In the genomic region with DNA sequence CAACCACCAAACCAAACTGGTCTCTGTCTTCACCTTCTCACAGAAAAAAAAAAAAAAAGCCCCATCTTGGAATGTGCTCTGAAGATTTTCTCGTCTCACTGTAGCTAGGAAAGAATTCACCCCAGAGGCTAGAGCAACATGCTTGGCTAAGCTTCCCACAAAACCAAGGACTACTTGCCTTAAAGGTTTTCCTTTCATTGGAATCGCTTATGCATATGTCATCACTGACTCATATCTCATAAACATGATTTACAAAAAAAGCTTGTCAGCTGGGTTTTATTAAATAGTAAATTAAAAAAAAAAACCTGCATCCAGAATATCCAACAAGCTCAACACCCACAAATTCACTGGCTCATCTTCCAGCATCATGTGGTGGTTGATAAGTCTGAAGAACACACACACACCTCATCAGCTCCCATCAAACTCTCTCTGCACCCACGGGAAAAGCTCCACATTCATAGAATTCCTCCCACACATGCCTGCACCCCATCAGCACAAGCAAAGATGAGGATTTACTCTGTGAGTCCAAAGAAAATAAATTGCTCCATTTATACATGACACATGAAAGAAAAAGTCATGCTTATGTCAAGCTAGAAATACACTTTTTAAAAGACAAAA, we compare ENCODE assay signal across 11 cellular contexts.
DNase-seq lines count a peak whose midpoint lies in the region; ATAC-seq, FAIRE-seq and TF ChIP-seq lines count a peak whose summit lies in the region.
"Had no signal": no experiment of that assay in that cellular context is flagged by ENCODE, and none has a peak within 500 bp of the region (broad histone marks: within the 10 kb centered on the region; RNA-seq: fewer than 3 reads in every experiment).

No MANE protein-coding gene starts in this region.

- H4K20me1 ChIP-seq in PC-9 (ENCODE audit: insufficient read depth), result no peaks in the 10 kb centered on the region

- ATAC-seq in HG02798 (IDR thresholded peaks at IDR 0.05; ENCODE audit: poor library complexity, unreplicated experiment), result no peak
- ATAC-seq: activated CD8-positive, alpha-beta T cell treated with anti-CD3 and anti-CD28 coated beads, Interleukin-2, amount 10 ng/mL, durations not matched to agents 7 days and 5 days; left lobe of liver had no signal

- H3K4me2 ChIP-seq in PC-9, result peak overlapping the region; percentile 37

- H3K4me3 Mint-ChIP-seq in Caco-2 (ENCODE audit: unreplicated experiment), result no peak overlapping the region
- H3K4me3 Mint-ChIP-seq: activated CD8-positive, alpha-beta T cell treated with anti-CD3 and anti-CD28 coated beads, Interleukin-2, amount 10 ng/mL, durations not matched to agents 7 days and 5 days had no signal

- DNase-seq in Caco-2 (no peak), PC-9 (peak; percentile 16 to 95), epithelial cell of esophagus (ENCODE audit: low read depth) (peak; percentile 86), non-pigmented ciliary epithelial cell (ENCODE audit: low read depth) (peak; percentile 95), GM19239 (ENCODE audit: insufficient read length, low spot score) (no peak), esophagus muscularis mucosa (ENCODE audit: extremely low spot score) (no peak), NCI-H774 (lab: John Stamatoyannopoulos, UW) (no peak)
- DNase-seq: activated CD8-positive, alpha-beta T cell treated with anti-CD3 and anti-CD28 coated beads, Interleukin-2, amount 10 ng/mL, durations not matched to agents 7 days and 5 days had no signal

- 28% methylated on average over 3 of the region's 3 CpGs for WGBS in esophagus muscularis mucosa

- TF ChIP-seq EP300 in esophagus muscularis mucosa (IDR thresholded peaks at IDR 0.05), result no peak

- no peaks in the 10 kb centered on the region for H3K36me3 Mint-ChIP-seq in Caco-2 (ENCODE audit: insufficient read depth, unreplicated experiment)

- H3K9me2 ChIP-seq in PC-9 (ENCODE audit: insufficient read depth), result no peaks in the 10 kb centered on the region

- TF ChIP-seq CTCF in Caco-2 (IDR thresholded peaks at IDR 0.05; ENCODE audit: insufficient read depth in 1 of 2, low read depth in 1 of 2, low read length in 1 of 2, severe bottlenecking in 1 of 2, unreplicated experiment in 1 of 2) (no peak), PC-9 (conservative IDR thresholded peaks at IDR 0.05) (no peak), epithelial cell of esophagus (IDR thresholded peaks at IDR 0.05; ENCODE audit: insufficient read depth, low read depth, low read length, missing control alignments) (no peak), esophagus muscularis mucosa (IDR thresholded peaks at IDR 0.05) (no peak)

- intact Hi-C loops in Caco-2 (cut with micrococcal nuclease; ENCODE audit: unreplicated experiment) (loop anchor here (5.0 kb wide), 2 partner anchors 77 to 183 kb away; a partner anchor contains a TSS), PC-9 (cut with micrococcal nuclease; ENCODE audit: unreplicated experiment) (no loop called here), esophagus muscularis mucosa (cut with DNase I) (no loop called here)

- TF ChIP-seq POLR2A in esophagus muscularis mucosa (IDR thresholded peaks at IDR 0.05; ENCODE audit: low read depth), result no peak

- BruUV-seq in Caco-2 (replicated peaks; lab: Mats Ljungman, UMichigan), result no TSS peak
- BruUV-seq in PC-9 (replicated peaks; lab: Mats Ljungman, UMichigan), result no TSS peak

- no peaks in the 10 kb centered on the region for H3K79me2 ChIP-seq in PC-9 (ENCODE audit: low read depth)

- peaks cover 7% of the 10 kb centered on the region for H3F3A ChIP-seq in PC-9 (ENCODE audit: insufficient read depth, low read depth)

- POLR2A ChIA-PET in Caco-2 (lab: Charles Lee) (no interaction called here), PC-9 (lab: Charles Lee; ENCODE audit: unreplicated experiment) (interaction anchor here (0.6 to 0.7 kb wide), 4 partner anchors 23 to 1226 kb away, joined by 3 to 17 read pairs (median 13); no protein-coding TSS in a partner anchor)

- H3K9me3 ChIP-seq in Caco-2 (no peaks in the 10 kb centered on the region), PC-9 (ENCODE audit: insufficient read depth, low read depth) (no peaks in the 10 kb centered on the region), esophagus muscularis mucosa (no peaks in the 10 kb centered on the region)

- H3K9me3 Mint-ChIP-seq in Caco-2 (ENCODE audit: unreplicated experiment), result peaks cover 12% of the 10 kb centered on the region

- H3K27me3 ChIP-seq in Caco-2 (replicated peaks; ENCODE audit: control insufficient read depth, insufficient read depth, low read length), result no peaks in the 10 kb centered on the region
- no peaks in the 10 kb centered on the region for H3K27me3 ChIP-seq in PC-9 (ENCODE audit: insufficient read depth, low read depth)
- H3K27me3 ChIP-seq in esophagus muscularis mucosa, result no peaks in the 10 kb centered on the region

- peak overlapping the region; percentile 33 for H3K27ac Mint-ChIP-seq in Caco-2 (ENCODE audit: unreplicated experiment)
- H3K27ac Mint-ChIP-seq: activated CD8-positive, alpha-beta T cell treated with anti-CD3 and anti-CD28 coated beads, Interleukin-2, amount 10 ng/mL, durations not matched to agents 7 days and 5 days had no signal

- CTCF ChIA-PET in Caco-2 (lab: Charles Lee) (no interaction called here), PC-9 (lab: Charles Lee) (interaction anchor here (0.6 to 0.9 kb wide), 3 partner anchors 22 to 1435 kb away, joined by 3 read pairs; no protein-coding TSS in a partner anchor)

- H2AFZ ChIP-seq in PC-9, result peak overlapping the region; percentile 61; the same call in 1 of the 2 replicates

- no peak for FAIRE-seq in GM19239 (lab: Jason Lieb, UNC)
- FAIRE-seq: G401.6 had no signal

- H3K27ac ChIP-seq in PC-9 (peak overlapping the region; percentile 47), esophagus muscularis mucosa (replicated peaks in 1 of 4) (no peak overlapping the region)

- no peaks in the 10 kb centered on the region for H3K36me3 ChIP-seq in Caco-2 (ENCODE audit: control insufficient read depth, insufficient read depth, low read length)
- no peaks in the 10 kb centered on the region for H3K36me3 ChIP-seq in PC-9 (ENCODE audit: low read depth)
- no peaks in the 10 kb centered on the region for H3K36me3 ChIP-seq in esophagus muscularis mucosa

- no peaks in the 10 kb centered on the region for H3K27me3 Mint-ChIP-seq in Caco-2 (ENCODE audit: insufficient read depth, unreplicated experiment)

- H3K4me1 ChIP-seq in Caco-2 (peaks cover 25% of the 10 kb centered on the region), PC-9 (replicated peaks; ENCODE audit: insufficient read depth) (peaks cover 29% of the 10 kb centered on the region), esophagus muscularis mucosa (peaks cover 5 to 27% (median 12%) of the 10 kb centered on the region in 4 donors)

- H3K4me1 Mint-ChIP-seq in Caco-2 (ENCODE audit: low read depth, unreplicated experiment), result peaks cover 37% of the 10 kb centered on the region

- H3K4me3 ChIP-seq in Caco-2 (ENCODE audit: low read depth, low read length) (no peak overlapping the region), PC-9 (no peak overlapping the region), epithelial cell of esophagus (ENCODE audit: low read length) (no peak overlapping the region), esophagus muscularis mucosa (no peak overlapping the region)

Comparison
In these comparisons a context has a peak if more than half of its experiments do, and no peak if none do; other contexts are left out.
1. DNase-seq: peak in PC-9 (2 of 2), epithelial cell of esophagus (single experiment) and non-pigmented ciliary epithelial cell (single experiment); none in Caco-2 (0 of 2), GM19239 (single experiment), esophagus muscularis mucosa (single experiment) and NCI-H774 (single experiment).